1 cellular context compared by ENCODE assay signal in the genomic region with DNA sequence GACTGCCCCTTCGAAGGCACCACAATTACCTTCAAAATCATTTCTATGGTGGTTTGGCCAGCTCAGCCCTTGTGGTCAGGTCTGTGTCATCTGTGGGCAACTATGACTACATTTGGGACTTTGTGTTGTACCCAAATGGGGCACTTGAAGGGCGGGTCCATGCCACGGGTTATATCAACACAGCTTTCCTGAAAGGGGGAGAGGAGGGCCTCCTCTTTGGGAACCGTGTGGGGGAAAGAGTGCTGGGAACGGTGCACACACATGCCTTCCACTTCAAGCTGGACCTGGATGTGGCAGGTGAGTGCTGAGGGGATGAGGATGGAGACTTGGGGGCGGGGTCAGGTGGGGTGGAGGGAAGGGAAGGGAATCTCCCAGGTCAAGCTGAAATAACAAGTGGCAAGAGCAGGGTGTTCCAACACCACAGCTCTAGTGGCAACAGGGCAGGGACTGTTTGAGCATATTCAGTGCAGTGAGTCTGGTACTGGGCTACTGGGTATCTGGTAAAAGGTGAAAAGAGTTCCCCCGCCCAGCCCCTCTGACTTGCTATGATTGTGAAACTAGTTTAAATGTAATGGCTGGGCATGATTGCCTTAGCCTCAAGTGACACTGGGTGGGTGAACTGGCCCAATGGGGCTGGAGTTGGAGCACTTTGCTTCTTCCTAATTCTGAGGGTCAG.
TF ChIP-seq lines count a peak whose summit lies in the region.

No MANE protein-coding gene starts in this region.

TF ChIP-seq in K562, 482 proteins besides CTCF, POLR2A, EP300 and RAD21:
- TF ChIP-seq, protein P1, sequence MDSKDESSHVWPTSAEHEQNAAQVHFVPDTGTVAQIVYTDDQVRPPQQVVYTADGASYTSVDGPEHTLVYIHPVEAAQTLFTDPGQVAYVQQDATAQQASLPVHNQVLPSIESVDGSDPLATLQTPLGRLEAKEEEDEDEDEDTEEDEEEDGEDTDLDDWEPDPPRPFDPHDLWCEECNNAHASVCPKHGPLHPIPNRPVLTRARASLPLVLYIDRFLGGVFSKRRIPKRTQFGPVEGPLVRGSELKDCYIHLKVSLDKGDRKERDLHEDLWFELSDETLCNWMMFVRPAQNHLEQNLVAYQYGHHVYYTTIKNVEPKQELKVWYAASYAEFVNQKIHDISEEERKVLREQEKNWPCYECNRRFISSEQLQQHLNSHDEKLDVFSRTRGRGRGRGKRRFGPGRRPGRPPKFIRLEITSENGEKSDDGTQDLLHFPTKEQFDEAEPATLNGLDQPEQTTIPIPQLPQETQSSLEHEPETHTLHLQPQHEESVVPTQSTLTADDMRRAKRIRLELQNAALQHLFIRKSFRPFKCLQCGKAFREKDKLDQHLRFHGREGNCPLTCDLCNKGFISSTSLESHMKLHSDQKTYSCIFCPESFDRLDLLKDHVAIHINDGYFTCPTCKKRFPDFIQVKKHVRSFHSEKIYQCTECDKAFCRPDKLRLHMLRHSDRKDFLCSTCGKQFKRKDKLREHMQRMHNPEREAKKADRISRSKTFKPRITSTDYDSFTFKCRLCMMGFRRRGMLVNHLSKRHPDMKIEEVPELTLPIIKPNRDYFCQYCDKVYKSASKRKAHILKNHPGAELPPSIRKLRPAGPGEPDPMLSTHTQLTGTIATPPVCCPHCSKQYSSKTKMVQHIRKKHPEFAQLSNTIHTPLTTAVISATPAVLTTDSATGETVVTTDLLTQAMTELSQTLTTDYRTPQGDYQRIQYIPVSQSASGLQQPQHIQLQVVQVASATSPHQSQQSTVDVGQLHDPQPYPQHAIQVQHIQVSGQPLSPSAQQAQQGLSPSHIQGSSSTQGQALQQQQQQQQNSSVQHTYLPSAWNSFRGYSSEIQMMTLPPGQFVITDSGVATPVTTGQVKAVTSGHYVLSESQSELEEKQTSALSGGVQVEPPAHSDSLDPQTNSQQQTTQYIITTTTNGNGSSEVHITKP (IDR thresholded peaks at IDR 0.05; ENCODE audit: partially characterized antibody): no peak
- TF ChIP-seq POLR2G (IDR thresholded peaks at IDR 0.05; ENCODE audit: low read depth, low read length): peak; percentile 10; the same call in 1 of the 2 replicates
- TF ChIP-seq BRF1 (IDR thresholded peaks at IDR 0.05; ENCODE audit: borderline replicate concordance, extremely low read depth, insufficient read length): no peak
- no peak for TF ChIP-seq YY1 (IDR thresholded peaks at IDR 0.05; ENCODE audit: borderline replicate concordance in 1 of 3, control insufficient read depth in 1 of 3, extremely low read depth in 1 of 3, insufficient read depth in 3 of 3, insufficient read length in 1 of 3, insufficient replicate concordance in 2 of 3, low read depth in 1 of 3, low read length in 2 of 3)
- TF ChIP-seq TAF1 (IDR thresholded peaks at IDR 0.05; ENCODE audit: control insufficient read depth, extremely low read depth, insufficient read depth, low read length, severe bottlenecking): no peak
- TF ChIP-seq NUFIP1 (IDR thresholded peaks at IDR 0.05; ENCODE audit: partially characterized antibody): no peak
- TF ChIP-seq TEAD4 (IDR thresholded peaks at IDR 0.05; ENCODE audit: low read length): no peak
- TF ChIP-seq TEAD4 (CRISPR knock-in tag; IDR thresholded peaks at IDR 0.05; ENCODE audit: borderline replicate concordance): no peak
- no peak for TF ChIP-seq ZNF165 (CRISPR knock-in tag; IDR thresholded peaks at IDR 0.05; ENCODE audit: borderline replicate concordance)
